1 cellular context compared by ENCODE assay signal in genomic region chr3:184380210-184380626, GRCh38.
TF ChIP-seq lines count a peak whose summit lies in the region.

No MANE protein-coding gene starts in this region.

TF ChIP-seq in HCT116, 20 proteins besides CTCF, POLR2A, EP300 and RAD21 (continued from another document):
- TF ChIP-seq, protein P1, sequence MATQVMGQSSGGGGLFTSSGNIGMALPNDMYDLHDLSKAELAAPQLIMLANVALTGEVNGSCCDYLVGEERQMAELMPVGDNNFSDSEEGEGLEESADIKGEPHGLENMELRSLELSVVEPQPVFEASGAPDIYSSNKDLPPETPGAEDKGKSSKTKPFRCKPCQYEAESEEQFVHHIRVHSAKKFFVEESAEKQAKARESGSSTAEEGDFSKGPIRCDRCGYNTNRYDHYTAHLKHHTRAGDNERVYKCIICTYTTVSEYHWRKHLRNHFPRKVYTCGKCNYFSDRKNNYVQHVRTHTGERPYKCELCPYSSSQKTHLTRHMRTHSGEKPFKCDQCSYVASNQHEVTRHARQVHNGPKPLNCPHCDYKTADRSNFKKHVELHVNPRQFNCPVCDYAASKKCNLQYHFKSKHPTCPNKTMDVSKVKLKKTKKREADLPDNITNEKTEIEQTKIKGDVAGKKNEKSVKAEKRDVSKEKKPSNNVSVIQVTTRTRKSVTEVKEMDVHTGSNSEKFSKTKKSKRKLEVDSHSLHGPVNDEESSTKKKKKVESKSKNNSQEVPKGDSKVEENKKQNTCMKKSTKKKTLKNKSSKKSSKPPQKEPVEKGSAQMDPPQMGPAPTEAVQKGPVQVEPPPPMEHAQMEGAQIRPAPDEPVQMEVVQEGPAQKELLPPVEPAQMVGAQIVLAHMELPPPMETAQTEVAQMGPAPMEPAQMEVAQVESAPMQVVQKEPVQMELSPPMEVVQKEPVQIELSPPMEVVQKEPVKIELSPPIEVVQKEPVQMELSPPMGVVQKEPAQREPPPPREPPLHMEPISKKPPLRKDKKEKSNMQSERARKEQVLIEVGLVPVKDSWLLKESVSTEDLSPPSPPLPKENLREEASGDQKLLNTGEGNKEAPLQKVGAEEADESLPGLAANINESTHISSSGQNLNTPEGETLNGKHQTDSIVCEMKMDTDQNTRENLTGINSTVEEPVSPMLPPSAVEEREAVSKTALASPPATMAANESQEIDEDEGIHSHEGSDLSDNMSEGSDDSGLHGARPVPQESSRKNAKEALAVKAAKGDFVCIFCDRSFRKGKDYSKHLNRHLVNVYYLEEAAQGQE (IDR thresholded peaks at IDR 0.05; ENCODE audit: low read depth): no peak
- TF ChIP-seq YY1 (IDR thresholded peaks at IDR 0.05; ENCODE audit: extremely low read depth, insufficient replicate concordance, low read depth, low read length) (no peak), SRF (IDR thresholded peaks at IDR 0.05; ENCODE audit: low read depth) (no peak), EZH2 (IDR thresholded peaks at IDR 0.05) (no peak), JUND (IDR thresholded peaks at IDR 0.05) (no peak), FOSL1 (IDR thresholded peaks at IDR 0.05; ENCODE audit: low read depth) (no peak), EGR1 (IDR thresholded peaks at IDR 0.05; ENCODE audit: low read depth) (no peak), POLR2AphosphoS5 (IDR thresholded peaks at IDR 0.05; ENCODE audit: low read depth, low read length) (no peak), ATF3 (IDR thresholded peaks at IDR 0.05) (no peak), CBX3 (IDR thresholded peaks at IDR 0.05; ENCODE audit: low read depth) (no peak), TCF7L2 (IDR thresholded peaks at IDR 0.05; ENCODE audit: borderline replicate concordance, extremely low read depth, insufficient read depth, insufficient read length) (no peak)
- TF ChIP-seq, protein P2, sequence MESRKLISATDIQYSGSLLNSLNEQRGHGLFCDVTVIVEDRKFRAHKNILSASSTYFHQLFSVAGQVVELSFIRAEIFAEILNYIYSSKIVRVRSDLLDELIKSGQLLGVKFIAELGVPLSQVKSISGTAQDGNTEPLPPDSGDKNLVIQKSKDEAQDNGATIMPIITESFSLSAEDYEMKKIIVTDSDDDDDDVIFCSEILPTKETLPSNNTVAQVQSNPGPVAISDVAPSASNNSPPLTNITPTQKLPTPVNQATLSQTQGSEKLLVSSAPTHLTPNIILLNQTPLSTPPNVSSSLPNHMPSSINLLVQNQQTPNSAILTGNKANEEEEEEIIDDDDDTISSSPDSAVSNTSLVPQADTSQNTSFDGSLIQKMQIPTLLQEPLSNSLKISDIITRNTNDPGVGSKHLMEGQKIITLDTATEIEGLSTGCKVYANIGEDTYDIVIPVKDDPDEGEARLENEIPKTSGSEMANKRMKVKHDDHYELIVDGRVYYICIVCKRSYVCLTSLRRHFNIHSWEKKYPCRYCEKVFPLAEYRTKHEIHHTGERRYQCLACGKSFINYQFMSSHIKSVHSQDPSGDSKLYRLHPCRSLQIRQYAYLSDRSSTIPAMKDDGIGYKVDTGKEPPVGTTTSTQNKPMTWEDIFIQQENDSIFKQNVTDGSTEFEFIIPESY (IDR thresholded peaks at IDR 0.05; ENCODE audit: extremely low read depth, insufficient replicate concordance, low read length): no peak
